ENCODE assay signal across 8 cellular contexts in genomic region chr10:80443531-80443974, GRCh38. TPM values are rescaled to one million over a fixed set of nuclear protein-coding genes. Genes with fewer than 3 reads are reported as not detected.
A peak's percentile ranks its signal among the peaks of the same experiment; 100 is the strongest.
DNase-seq lines count a peak whose midpoint lies in the region; ATAC-seq and TF ChIP-seq lines count a peak whose summit lies in the region.

No MANE protein-coding gene starts in this region.

- in situ Hi-C loops in astrocyte of the spinal cord (cut with HindIII; ENCODE audit: low sequenced_read_pairs), result no loop called here

- H3K36me3 ChIP-seq in Caco-2 (ENCODE audit: control insufficient read depth, insufficient read depth, low read length) (no peaks in the 10 kb centered on the region), lung (ENCODE audit: control insufficient read depth in 2 of 2, insufficient read depth in 2 of 2, low read length in 2 of 2) (no peaks in the 10 kb centered on the region)

- peaks cover 5% of the 10 kb centered on the region for H3K36me3 Mint-ChIP-seq in Caco-2 (ENCODE audit: insufficient read depth, unreplicated experiment)

- no peak overlapping the region for H3K4me3 Mint-ChIP-seq in Caco-2 (ENCODE audit: unreplicated experiment)

- peak overlapping the region in 1 of 2 donors; percentile 42 for H3K27ac ChIP-seq in lung (ENCODE audit: low read depth in 1 of 2, low read length in 1 of 2)

- H3K9me3 ChIP-seq in Caco-2, result no peaks in the 10 kb centered on the region
- H3K9me3 ChIP-seq in lung (ENCODE audit: control insufficient read depth in 2 of 2, insufficient read depth in 1 of 2, low read length in 1 of 2), result no peaks in the 10 kb centered on the region

- CTCF ChIA-PET in Caco-2 (lab: Charles Lee), result interaction anchor here (1.0 to 2.9 kb wide), 13 partner anchors 16 to 218 kb away, joined by 3 to 60 read pairs (median 6); no protein-coding TSS in a partner anchor

- intact Hi-C loops in Caco-2 (cut with micrococcal nuclease; ENCODE audit: unreplicated experiment) (loop anchor here (1.0 to 5.0 kb wide), 3 partner anchors 60 to 187 kb away; no protein-coding TSS in a partner anchor), posterior vena cava (cut with DNase I) (loop anchor here in 1 of 2 donors (10.0 kb wide), 1 partner anchor 481 kb away; no protein-coding TSS in a partner anchor)

- DNase-seq in Caco-2 (peak in 1 of 2 experiments; percentile 49), NCI-H226 (peak; percentile 46), astrocyte of the spinal cord (ENCODE audit: low read depth, low spot score) (no peak), lung (ENCODE audit: low spot score) (no peak), posterior vena cava (ENCODE audit: low spot score) (no peak), pons (ENCODE audit: low spot score) (no peak)

- POLR2A ChIA-PET in Caco-2 (lab: Charles Lee), result no interaction called here

- BruUV-seq in Caco-2 (replicated peaks; lab: Mats Ljungman, UMichigan), result no TSS peak

- H3K27me3 ChIP-seq in Caco-2 (replicated peaks; ENCODE audit: control insufficient read depth, insufficient read depth, low read length) (no peaks in the 10 kb centered on the region), lung (ENCODE audit: control insufficient read depth, insufficient read depth) (no peaks in the 10 kb centered on the region)

- ATAC-seq in GM21381 (IDR thresholded peaks at IDR 0.05; ENCODE audit: unreplicated experiment) (peak; percentile 50), lung (ENCODE audit: insufficient read depth, low FRiP score) (peak; percentile 20), HG02938 (IDR thresholded peaks at IDR 0.05; ENCODE audit: unreplicated experiment) (no peak)

- no peaks in the 10 kb centered on the region for H3K27me3 Mint-ChIP-seq in Caco-2 (ENCODE audit: insufficient read depth, unreplicated experiment)

- 59 to 63% methylated on average over 6 of the region's 6 CpGs for WGBS in lung, 2 donors

- TF ChIP-seq CTCF in Caco-2 (IDR thresholded peaks at IDR 0.05; ENCODE audit: insufficient read depth in 1 of 2, low read depth in 1 of 2, low read length in 1 of 2, severe bottlenecking in 1 of 2, unreplicated experiment in 1 of 2) (peak in 1 of 2 experiments; percentile 71), astrocyte of the spinal cord (IDR thresholded peaks at IDR 0.05; ENCODE audit: low read depth, low read length) (peak; percentile 56), lung (IDR thresholded peaks at IDR 0.05; ENCODE audit: control extremely low read depth, extremely low read depth) (no peak)

- no peaks in the 10 kb centered on the region for H3K9me3 Mint-ChIP-seq in Caco-2 (ENCODE audit: unreplicated experiment)

- peaks cover 40% of the 10 kb centered on the region for H3K4me1 Mint-ChIP-seq in Caco-2 (ENCODE audit: low read depth, unreplicated experiment)

- peaks cover 44% of the 10 kb centered on the region for H3K4me1 ChIP-seq in Caco-2
- H3K4me1 ChIP-seq in lung (ENCODE audit: control insufficient read depth in 2 of 2, insufficient read depth in 2 of 2, low read length in 2 of 2), result peaks cover 0 to 1% of the 10 kb centered on the region in 2 donors

- H3K4me3 ChIP-seq in Caco-2 (ENCODE audit: low read depth, low read length) (no peak overlapping the region), astrocyte of the spinal cord (ENCODE audit: low read depth, low read length) (no peak overlapping the region), lung (no peak overlapping the region)

- H3K27ac Mint-ChIP-seq in Caco-2 (ENCODE audit: unreplicated experiment), result peak overlapping the region; percentile 44

RNA-seq across cellular contexts. Expression of gene TSPAN14, which starts 10.6 kb away (rescaled TPM):
- total RNA-seq in Caco-2 (2022) (138 and 140 TPM in 2 replicates), lung (100 to 1,000 TPM in 1 of 2 donors, 10 to 100 TPM in 1; 67.3 to 164 TPM), posterior vena cava (10 to 100 TPM; 56.6 to 57.4 TPM)
- 100 to 1,000 TPM in 1 of 2 donors, 10 to 100 TPM in 1; 40.9 to 187 TPM for polyA plus RNA-seq in lung

RNA-seq across cellular contexts. Expression of gene PRXL2A, which starts 35.2 kb away (rescaled TPM):
- 82.0 and 88.6 TPM in 2 replicates for total RNA-seq in Caco-2 (2022)
- 10 to 100 TPM; 42.8 to 59.5 TPM for total RNA-seq in lung
- polyA plus RNA-seq in lung, result 10 to 100 TPM; 18.2 to 31.2 TPM
- 10 to 100 TPM; 22.1 to 23.2 TPM for total RNA-seq in posterior vena cava
